8 cellular contexts compared by ENCODE assay signal in the genomic region with DNA sequence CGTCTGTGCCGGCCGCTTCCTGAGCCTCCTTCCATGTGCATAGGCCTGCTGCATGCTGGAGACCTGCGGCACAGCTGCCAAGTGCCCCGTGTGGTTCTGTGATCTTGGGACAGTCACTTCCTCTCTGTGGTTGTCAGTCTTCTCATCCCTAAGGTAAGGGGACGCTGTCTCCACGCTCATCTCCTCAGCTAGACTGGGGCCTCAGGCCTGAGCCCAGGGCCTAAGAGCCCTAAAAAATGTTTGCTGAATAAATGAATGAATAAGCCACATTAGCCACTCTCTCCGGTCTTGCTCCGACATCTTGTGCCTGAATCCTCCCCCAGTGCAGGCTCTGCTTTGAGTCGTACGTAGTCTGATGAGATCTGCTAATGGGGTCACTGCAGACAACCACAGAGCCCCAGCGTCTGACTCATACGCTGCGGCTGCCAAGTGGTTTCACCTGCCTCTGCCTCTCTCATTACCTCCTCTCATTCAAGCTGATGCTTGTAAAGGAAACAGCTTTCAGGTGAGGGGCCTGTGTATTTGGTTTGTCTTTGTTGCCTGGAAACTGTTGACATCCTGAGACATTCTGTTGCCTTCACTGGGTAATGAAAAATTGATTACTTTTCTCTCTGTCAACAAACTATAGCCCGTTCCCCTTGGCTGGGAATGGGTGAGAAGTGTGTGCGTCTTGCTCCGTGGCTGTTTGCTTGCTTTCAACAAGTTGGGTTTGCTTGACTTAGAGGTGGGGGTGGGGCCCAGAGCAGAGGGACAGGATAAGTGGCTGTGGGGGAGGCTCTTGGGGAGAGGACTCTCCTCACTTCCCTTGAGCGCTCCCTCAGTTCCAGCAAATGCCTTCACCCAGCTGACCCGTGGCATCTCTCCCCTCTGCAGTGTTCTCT. TPM values are rescaled to one million over a fixed set of nuclear protein-coding genes. Genes with fewer than 3 reads are reported as not detected.
A peak's percentile ranks its signal among the peaks of the same experiment; 100 is the strongest.
DNase-seq lines count a peak whose midpoint lies in the region; ATAC-seq and TF ChIP-seq lines count a peak whose summit lies in the region.

No MANE protein-coding gene starts in this region.

- no peak overlapping the region for H3K4me3 ChIP-seq in epithelial cell of esophagus (ENCODE audit: low read length)

- ATAC-seq in HG03442 (IDR thresholded peaks at IDR 0.05; ENCODE audit: unreplicated experiment), result no peak
- no peak for ATAC-seq in GM21723 (IDR thresholded peaks at IDR 0.05; ENCODE audit: unreplicated experiment)

- DNase-seq in H4 (ENCODE audit: low spot score) (peak; percentile 71), NCI-H510A (lab: John Stamatoyannopoulos, UW) (peak; percentile 88), epithelial cell of esophagus (ENCODE audit: low read depth) (peak; percentile 97), NCI-H446 (lab: John Stamatoyannopoulos, UW) (no peak)
- DNase-seq in activated CD8-positive, alpha-beta memory T cell treated with anti-CD3 and anti-CD28 coated beads for 48 hours (ENCODE audit: low read depth in 2 of 3, low spot score in 2 of 3), result peak in 2 of 3 experiments; percentile 51 to 65
- peak; percentile 59 to 65 for DNase-seq in stimulated activated CD4-positive, alpha-beta T cell treated with anti-CD3 and anti-CD28 coated beads, Interleukin-12 subunit alpha, Interleukin-12 subunit beta, amount 100 ng/mL, for 24 hours (ENCODE audit: low read depth in 2 of 2)

- TF ChIP-seq CTCF in epithelial cell of esophagus (IDR thresholded peaks at IDR 0.05; ENCODE audit: insufficient read depth, low read depth, low read length, missing control alignments), result no peak

RNA-seq across cellular contexts. Expression of a gene that starts 15.9 kb away (rescaled TPM):
- 93.2 and 187 TPM in 2 replicates for total RNA-seq in H4 (2014; rRNA removed; shearing (Covaris generic))

RNA-seq across cellular contexts. Expression of a gene that starts 54.3 kb away (rescaled TPM):
- total RNA-seq in H4 (2014; rRNA removed; shearing (Covaris generic)), result 45.0 and 67.5 TPM in 2 replicates

Comparison
In these comparisons a context has a peak if more than half of its experiments do, and no peak if none do; other contexts are left out.
1. DNase-seq: peak in H4 (single experiment), NCI-H510A (single experiment), activated CD8-positive, alpha-beta memory T cell treated with anti-CD3 and anti-CD28 coated beads for 48 hours (2 of 3), epithelial cell of esophagus (single experiment) and stimulated activated CD4-positive, alpha-beta T cell treated with anti-CD3 and anti-CD28 coated beads, Interleukin-12 subunit alpha, Interleukin-12 subunit beta, amount 100 ng/mL, for 24 hours (2 of 2); none in NCI-H446 (0 of 2).